ENCODE assay signal across 17 cellular contexts in genomic region chr1:30047576-30047975, GRCh38.
"Had no signal": no experiment of that assay in that cellular context is flagged by ENCODE, and none has a peak within 500 bp of the region (broad histone marks: within the 10 kb centered on the region; RNA-seq: fewer than 3 reads in every experiment).

No MANE protein-coding gene starts in this region.

- H3K27ac ChIP-seq: epithelial cell of prostate, esophagus muscularis mucosa, gastrocnemius medialis, heart right ventricle, left ventricle myocardium inferior, lower lobe of right lung, tibial artery had no signal

- H3K4me3 Mint-ChIP-seq: effector memory CD8-positive, alpha-beta T cell; memory B cell; nephron progenitor cell had no signal

- H3K27me3 ChIP-seq: gastrocnemius medialis had no signal

- DNase-seq: caudate nucleus; effector memory CD8-positive, alpha-beta T cell; gastrocnemius medialis; heart right ventricle; hypothalamus; left ventricle myocardium inferior; lower lobe of right lung; midbrain; nephron progenitor cell; small intestine; stimulated activated CD4-positive, alpha-beta T cell treated with anti-CD3 and anti-CD28 coated beads, Interleukin-2, amount 100 ng/mL, for 48 hours; stimulated activated naive CD4-positive, alpha-beta T cell treated with Interleukin-2 at 50 U/mL for 16 hours had no signal

- H3K9me3 Mint-ChIP-seq: effector memory CD8-positive, alpha-beta T cell had no signal

- H3K36me3 ChIP-seq: esophagus muscularis mucosa, gastrocnemius medialis, heart right ventricle, left ventricle myocardium inferior, lower lobe of right lung, tibial artery had no signal

- H3K9me3 ChIP-seq: esophagus muscularis mucosa, gastrocnemius medialis, lower lobe of right lung, tibial artery had no signal

- H3K36me3 Mint-ChIP-seq: memory B cell had no signal

- H3K27ac Mint-ChIP-seq: memory B cell, nephron progenitor cell had no signal

- FAIRE-seq: islet of Langerhans, small intestine had no signal

- H3K4me3 ChIP-seq: esophagus muscularis mucosa, gastrocnemius medialis, heart right ventricle, left ventricle myocardium inferior, lower lobe of right lung, tibial artery had no signal

- H3K4me1 ChIP-seq: esophagus muscularis mucosa, gastrocnemius medialis, heart right ventricle, left ventricle myocardium inferior, lower lobe of right lung, tibial artery had no signal

- H3K4me1 Mint-ChIP-seq: memory B cell had no signal
